ENCODE assay signal across 1 cellular context in genomic region chr14:21940887-21941855, GRCh38.
TF ChIP-seq lines count a peak whose summit lies in the region.

No MANE protein-coding gene starts in this region.

TF ChIP-seq in SK-N-SH treated with all-trans-retinoic acid at 6 μM for 48 hours, 23 proteins besides CTCF, POLR2A, EP300 and RAD21 (continued from another document):
- TF ChIP-seq PATZ1 (CRISPR knock-in tag; IDR thresholded peaks at IDR 0.05; ENCODE audit: borderline replicate concordance) = no peak
- no peak for TF ChIP-seq ZNF8 (CRISPR knock-in tag; IDR thresholded peaks at IDR 0.05)
- TF ChIP-seq ZFP30 (CRISPR knock-in tag; IDR thresholded peaks at IDR 0.05) = no peak
- TF ChIP-seq BACH2 (CRISPR knock-in tag; IDR thresholded peaks at IDR 0.05; ENCODE audit: borderline replicate concordance) = no peak
TF ChIP-seq in SK-N-SH treated with all-trans-retinoic acid at 6 μM for 48 hours: peak in this region for 0.
